21 cellular contexts compared by ENCODE assay signal in the genomic region with DNA sequence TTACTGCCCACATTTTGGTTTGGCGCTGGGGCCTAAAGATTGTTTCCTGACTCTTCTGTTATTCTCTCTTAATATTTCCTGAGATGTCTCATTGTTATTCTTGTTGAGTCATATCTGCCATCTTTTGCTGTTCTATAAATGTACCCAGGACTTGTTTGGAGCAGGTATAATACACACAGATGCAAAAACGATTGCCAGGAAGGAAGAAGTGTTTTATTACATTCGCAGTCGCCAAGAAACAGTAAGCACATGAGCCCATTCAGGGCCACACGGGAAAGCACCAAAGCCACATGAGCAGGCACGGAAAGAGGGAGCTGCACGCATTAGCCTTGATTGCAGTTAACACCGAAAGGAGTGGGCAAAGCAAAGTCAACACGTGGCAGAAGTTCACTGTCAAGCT.
DNase-seq lines count a peak whose midpoint lies in the region; ATAC-seq and TF ChIP-seq lines count a peak whose summit lies in the region.
"Had no signal": no experiment of that assay in that cellular context is flagged by ENCODE, and none has a peak within 500 bp of the region (broad histone marks: within the 10 kb centered on the region; RNA-seq: fewer than 3 reads in every experiment).

No MANE protein-coding gene starts in this region.

- H3K4me1 ChIP-seq in IMR-90 (ENCODE audit: control insufficient read depth, insufficient read depth, low read length): no peaks in the 10 kb centered on the region
- H3K4me1 ChIP-seq: psoas muscle had no signal

- H3K27ac Mint-ChIP-seq in activated CD4-positive, alpha-beta T cell treated with anti-CD3 and anti-CD28 coated beads, Interleukin-2, amount 10 ng/mL, durations not matched to agents 7 days and 5 days: no peak overlapping the region
- H3K27ac Mint-ChIP-seq: activated CD8-positive, alpha-beta memory T cell treated with anti-CD3 and anti-CD28 coated beads, Interleukin-2, amount 10 ng/mL, durations not matched to agents 7 days and 5 days; CD8-positive, alpha-beta memory T cell; dendritic cell treated with granulocyte-macrophage colony-stimulating factor and Interleukin-4, amounts not matched to agents 40 ng/mL and 50 ng/mL, for 4 days; natural killer cell treated with Interleukin-12 subunit alpha and Interleukin-12 subunit beta and Interleukin-15 and Interleukin-18, amount 100 ng/mL, for 72 hours; T-helper 17 cell had no signal

- POLR2A ChIA-PET in GM10248 (lab: Yijun Ruan, JAX) (no interaction called here), IMR-90 (lab: Charles Lee; ENCODE audit: unreplicated experiment) (no interaction called here)
- POLR2A ChIA-PET in activated CD4-positive, alpha-beta T cell treated with anti-CD3 and anti-CD28 coated beads, Interleukin-2, amount 10 ng/mL, durations not matched to agents 7 days and 5 days (lab: Charles Lee): no interaction called here

- H4K20me1 ChIP-seq in IMR-90 (ENCODE audit: insufficient read depth, low read length): no peaks in the 10 kb centered on the region

- H3K4ac ChIP-seq in IMR-90 (ENCODE audit: low read depth, low read length): no peak overlapping the region

- H3K9me3 Mint-ChIP-seq in activated CD4-positive, alpha-beta T cell treated with anti-CD3 and anti-CD28 coated beads, Interleukin-2, amount 10 ng/mL, durations not matched to agents 7 days and 5 days: peaks cover 12% of the 10 kb centered on the region

- intact Hi-C loops in IMR-90 (cut with micrococcal nuclease): no loop called here

- H3K27me3 Mint-ChIP-seq in activated CD4-positive, alpha-beta T cell treated with anti-CD3 and anti-CD28 coated beads, Interleukin-2, amount 10 ng/mL, durations not matched to agents 7 days and 5 days: no peaks in the 10 kb centered on the region
- H3K27me3 Mint-ChIP-seq: activated CD8-positive, alpha-beta memory T cell treated with anti-CD3 and anti-CD28 coated beads, Interleukin-2, amount 10 ng/mL, durations not matched to agents 7 days and 5 days; CD8-positive, alpha-beta memory T cell; dendritic cell treated with granulocyte-macrophage colony-stimulating factor and Interleukin-4, amounts not matched to agents 40 ng/mL and 50 ng/mL, for 4 days; natural killer cell treated with Interleukin-12 subunit alpha and Interleukin-12 subunit beta and Interleukin-15 and Interleukin-18, amount 100 ng/mL, for 72 hours; T-helper 17 cell had no signal

- no peak overlapping the region for H3K9ac ChIP-seq in IMR-90 (ENCODE audit: low read depth, low read length)

- no peak overlapping the region for H2AK5ac ChIP-seq in IMR-90 (ENCODE audit: low read depth, low read length)

- H3K4me2 ChIP-seq in IMR-90 (ENCODE audit: low read depth, low read length): no peak overlapping the region

- ATAC-seq in HG02759 (IDR thresholded peaks at IDR 0.05; ENCODE audit: unreplicated experiment) (peak; percentile 65), IMR-90 (ENCODE audit: low read depth) (no peak)
- ATAC-seq: activated CD8-positive, alpha-beta memory T cell treated with anti-CD3 and anti-CD28 coated beads, Interleukin-2, amount 10 ng/mL, durations not matched to agents 7 days and 5 days; natural killer cell treated with Interleukin-12 subunit alpha and Interleukin-12 subunit beta and Interleukin-15 and Interleukin-18, amount 100 ng/mL, for 72 hours; T-helper 17 cell had no signal

- H3K14ac ChIP-seq in IMR-90 (replicated peaks; ENCODE audit: low read depth, low read length): no peak overlapping the region

- H2BK120ac ChIP-seq in IMR-90 (ENCODE audit: low read depth, low read length): no peak overlapping the region

- WGBS in IMR-90 (ENCODE audit: extremely low coverage in 2 of 2, insufficient read length in 1 of 2), 2 experiments: 63% methylated on average over 3 of the region's 9 CpGs; no CpG with 5 or more reads in 1 of the 2 experiments

- TF ChIP-seq CTCF in GM10248 (IDR thresholded peaks at IDR 0.05; ENCODE audit: control extremely low read depth, extremely low read depth, low read depth, missing control alignments) (no peak), IMR-90 (conservative IDR thresholded peaks at IDR 0.05; ENCODE audit: low read depth, low read length) (no peak)

- no peaks in the 10 kb centered on the region for H3K36me3 Mint-ChIP-seq in activated CD4-positive, alpha-beta T cell treated with anti-CD3 and anti-CD28 coated beads, Interleukin-2, amount 10 ng/mL, durations not matched to agents 7 days and 5 days (ENCODE audit: low read depth)
- H3K36me3 Mint-ChIP-seq: activated CD8-positive, alpha-beta memory T cell treated with anti-CD3 and anti-CD28 coated beads, Interleukin-2, amount 10 ng/mL, durations not matched to agents 7 days and 5 days; CD8-positive, alpha-beta memory T cell; natural killer cell treated with Interleukin-12 subunit alpha and Interleukin-12 subunit beta and Interleukin-15 and Interleukin-18, amount 100 ng/mL, for 72 hours had no signal

- H3K9me3 ChIP-seq in IMR-90 (ENCODE audit: control insufficient read depth, insufficient read depth, low read length): no peaks in the 10 kb centered on the region
- H3K9me3 ChIP-seq: psoas muscle had no signal

- no peak overlapping the region for H3K4me3 ChIP-seq in IMR-90 (ENCODE audit: insufficient read depth, low read depth, low read length)
- H3K4me3 ChIP-seq: psoas muscle had no signal

- TF ChIP-seq RAD21 in IMR-90 (IDR thresholded peaks at IDR 0.05; ENCODE audit: low read length): no peak

- no peak overlapping the region for H4K5ac ChIP-seq in IMR-90 (ENCODE audit: low read depth, low read length)

- dilution Hi-C loops in IMR-90 (cut with HindIII; ENCODE audit: low sequenced_read_pairs, unreplicated experiment): no loop called here

- no peak overlapping the region for H2BK20ac ChIP-seq in IMR-90 (ENCODE audit: low read depth, low read length)

- H2AFZ ChIP-seq in IMR-90 (replicated peaks; ENCODE audit: low read length, poor library complexity): no peak overlapping the region

- H3K79me1 ChIP-seq in IMR-90 (ENCODE audit: low read depth in 1 of 2, low read length in 2 of 2): no peaks in the 10 kb centered on the region

- no peak overlapping the region for H3K18ac ChIP-seq in IMR-90 (ENCODE audit: low read depth, low read length)

- no peak overlapping the region for H2AK9ac ChIP-seq in IMR-90 (replicated peaks; ENCODE audit: low read depth, low read length, poor library complexity)

- H3K27me3 ChIP-seq in IMR-90 (ENCODE audit: control insufficient read depth, insufficient read depth, low read length): no peaks in the 10 kb centered on the region

- no peak overlapping the region for H2BK5ac ChIP-seq in IMR-90 (ENCODE audit: low read depth, low read length, poor library complexity, severe bottlenecking)

- in situ Hi-C loops in IMR-90 (cut with MboI; ENCODE audit: low sequenced_read_pairs): no loop called here

- DNase-seq in GM10248 (ENCODE audit: extremely low spot score) (peak; percentile 27), IMR-90 (peak; percentile 13), dermis microvascular lymphatic vessel endothelial cell (ENCODE audit: low read depth in 2 of 2) (peak; percentile 1 to 28), HK-2 (ENCODE audit: unreplicated experiment) (no peak)
- DNase-seq in activated CD4-positive, alpha-beta T cell treated with anti-CD3 and anti-CD28 coated beads, Interleukin-2, amount 10 ng/mL, durations not matched to agents 7 days and 5 days: no peak
- DNase-seq in stimulated activated CD4-positive, alpha-beta T cell treated with anti-CD3 and anti-CD28 coated beads, Interleukin-2, amount 100 ng/mL, for 24 hours: no peak
- DNase-seq in stimulated activated CD4-positive, alpha-beta T cell treated with anti-CD3 and anti-CD28 coated beads, Interleukin-1b, Interleukin-23, amount 100 ng/mL, for 48 hours: no peak
- DNase-seq: activated CD4-positive, CD25-positive, alpha-beta regulatory T cell treated with anti-CD3 and anti-CD28 coated beads, Interleukin-2, amount 50 U/mL, for 72 hours; activated CD8-positive, alpha-beta memory T cell treated with anti-CD3 and anti-CD28 coated beads, Interleukin-2, amount 10 ng/mL, durations not matched to agents 7 days and 5 days; activated effector memory CD4-positive, alpha-beta T cell treated with anti-CD3 and anti-CD28 coated beads, Interleukin-2, amount 50 U/mL, for 16 hours; aorta; CD8-positive, alpha-beta memory T cell; erythroblast; NCI-H1930; NCI-H510A; psoas muscle; stimulated activated CD4-positive, alpha-beta T cell treated with anti-CD3 and anti-CD28 coated beads, Interleukin-15, amount 100 ng/mL, for 24 hours; T-helper 17 cell had no signal

- no peak overlapping the region for H3K23ac ChIP-seq in IMR-90 (ENCODE audit: low read depth, low read length)

- no peaks in the 10 kb centered on the region for H3K4me1 Mint-ChIP-seq in activated CD4-positive, alpha-beta T cell treated with anti-CD3 and anti-CD28 coated beads, Interleukin-2, amount 10 ng/mL, durations not matched to agents 7 days and 5 days
- H3K4me1 Mint-ChIP-seq: activated CD8-positive, alpha-beta memory T cell treated with anti-CD3 and anti-CD28 coated beads, Interleukin-2, amount 10 ng/mL, durations not matched to agents 7 days and 5 days; CD8-positive, alpha-beta memory T cell; T-helper 17 cell had no signal

- no peak overlapping the region for H4K8ac ChIP-seq in IMR-90 (ENCODE audit: low read depth in 2 of 2, low read length in 2 of 2)

- BruUV-seq in IMR-90 (replicated peaks; lab: Mats Ljungman, UMichigan): no TSS peak

- H3K4me3 Mint-ChIP-seq in activated CD4-positive, alpha-beta T cell treated with anti-CD3 and anti-CD28 coated beads, Interleukin-2, amount 10 ng/mL, durations not matched to agents 7 days and 5 days: no peak overlapping the region
- H3K4me3 Mint-ChIP-seq: activated CD8-positive, alpha-beta memory T cell treated with anti-CD3 and anti-CD28 coated beads, Interleukin-2, amount 10 ng/mL, durations not matched to agents 7 days and 5 days; dendritic cell treated with granulocyte-macrophage colony-stimulating factor and Interleukin-4, amounts not matched to agents 40 ng/mL and 50 ng/mL, for 4 days; natural killer cell treated with Interleukin-12 subunit alpha and Interleukin-12 subunit beta and Interleukin-15 and Interleukin-18, amount 100 ng/mL, for 72 hours; T-helper 17 cell had no signal

- TF ChIP-seq POLR2A in IMR-90 (IDR thresholded peaks at IDR 0.05; ENCODE audit: low read depth, low read length): no peak

- H3K56ac ChIP-seq in IMR-90 (ENCODE audit: extremely low read depth, insufficient read depth, low read length): no peak overlapping the region

- H3K36me3 ChIP-seq in IMR-90 (ENCODE audit: control insufficient read depth, insufficient read depth, low read length): no peaks in the 10 kb centered on the region

- no peaks in the 10 kb centered on the region for H3K9me1 ChIP-seq in IMR-90 (ENCODE audit: insufficient read depth, low read length)

- H2BK15ac ChIP-seq in IMR-90 (ENCODE audit: low read depth, low read length): no peak overlapping the region

- CTCF ChIA-PET in GM10248 (lab: Yijun Ruan, JAX) (interaction anchor here (1.4 kb wide), 1 partner anchor 8 kb away, joined by 5 read pairs; no protein-coding TSS in a partner anchor), IMR-90 (lab: Yijun Ruan, JAX) (interaction anchor here (0.6 kb wide), 1 partner anchor 29 kb away, joined by 3 read pairs; no protein-coding TSS in a partner anchor)
- CTCF ChIA-PET in activated CD4-positive, alpha-beta T cell treated with anti-CD3 and anti-CD28 coated beads, Interleukin-2, amount 10 ng/mL, durations not matched to agents 7 days and 5 days (lab: Charles Lee): no interaction called here

- no peak overlapping the region for H4K91ac ChIP-seq in IMR-90 (ENCODE audit: insufficient read depth, low read depth, low read length)

- no peak overlapping the region for H3K27ac ChIP-seq in IMR-90 (ENCODE audit: insufficient read depth, low read length)
- H3K27ac ChIP-seq: psoas muscle had no signal

Comparison
In these comparisons a context has a peak if more than half of its experiments do, and no peak if none do; other contexts are left out.
1. DNase-seq: peak in GM10248 (single experiment), IMR-90 (single experiment) and dermis microvascular lymphatic vessel endothelial cell (2 of 2); none in activated CD4-positive, alpha-beta T cell treated with anti-CD3 and anti-CD28 coated beads, Interleukin-2, amount 10 ng/mL, durations not matched to agents 7 days and 5 days (single experiment), stimulated activated CD4-positive, alpha-beta T cell treated with anti-CD3 and anti-CD28 coated beads, Interleukin-2, amount 100 ng/mL, for 24 hours (0 of 2), HK-2 (single experiment) and stimulated activated CD4-positive, alpha-beta T cell treated with anti-CD3 and anti-CD28 coated beads, Interleukin-1b, Interleukin-23, amount 100 ng/mL, for 48 hours (single experiment).